In genomic region chr6:81534934-81535465, GRCh38 we compare ENCODE assay signal across 21 cellular contexts.
A peak's percentile ranks its signal among the peaks of the same experiment; 100 is the strongest.
DNase-seq lines count a peak whose midpoint lies in the region; ATAC-seq, FAIRE-seq and TF ChIP-seq lines count a peak whose summit lies in the region.
"Had no signal": no experiment of that assay in that cellular context is flagged by ENCODE, and none has a peak within 500 bp of the region (broad histone marks: within the 10 kb centered on the region; RNA-seq: fewer than 3 reads in every experiment).

No MANE protein-coding gene starts in this region.

- FAIRE-seq in kidney (lab: Jason Lieb, UNC), result no peak
- FAIRE-seq: GM12892, GM19239, H54, HTR-8/SVneo had no signal

- no peaks in the 10 kb centered on the region for H3K4me1 ChIP-seq in GM23338 (ENCODE audit: insufficient read depth)
- no peaks in the 10 kb centered on the region for H3K4me1 ChIP-seq in hepatocyte (ENCODE audit: insufficient read depth)
- H3K4me1 ChIP-seq in CD8-positive, alpha-beta memory T cell (ENCODE audit: insufficient read depth, low read length), result no peaks in the 10 kb centered on the region
- H3K4me1 ChIP-seq in kidney (ENCODE audit: control insufficient read depth in 1 of 2, insufficient read depth in 1 of 2, low read depth in 1 of 2, low read length in 2 of 2), result no peaks in the 10 kb centered on the region

- H3K9ac ChIP-seq in kidney (ENCODE audit: low read length in 2 of 2), result no peak overlapping the region

- H3F3A ChIP-seq in GM23338 (replicated peaks; ENCODE audit: low read depth), result no peaks in the 10 kb centered on the region

- 75% methylated on average over 2 of the region's 2 CpGs for WGBS in hepatocyte (ENCODE audit: low lambda C conversion rate, missing lambda C conversion rate)

- H3K4me2 ChIP-seq in GM23338 (no peak overlapping the region), hepatocyte (no peak overlapping the region)

- H3K27ac ChIP-seq in GM23338 (ENCODE audit: low read depth) (no peak overlapping the region), hepatocyte (peak overlapping the region; percentile 34), kidney (ENCODE audit: low read depth in 2 of 2, low read length in 2 of 2) (no peak overlapping the region)
- H3K27ac ChIP-seq in CD8-positive, alpha-beta memory T cell (ENCODE audit: low read depth, low read length), result no peak overlapping the region

- H3K9me3 ChIP-seq in hepatocyte (ENCODE audit: low read depth) (no peaks in the 10 kb centered on the region), kidney (ENCODE audit: control insufficient read depth in 1 of 2, low read length in 2 of 2) (no peaks in the 10 kb centered on the region)
- no peaks in the 10 kb centered on the region for H3K9me3 ChIP-seq in CD8-positive, alpha-beta memory T cell (ENCODE audit: low read length)
- H3K9me3 ChIP-seq: BE2C had no signal

- DNase-seq in GM23338 (ENCODE audit: low spot score) (no peak), NCI-H82 (lab: John Stamatoyannopoulos, UW) (peak; percentile 54), hepatocyte (ENCODE audit: low spot score) (no peak), medulla oblongata (ENCODE audit: extremely low spot score) (no peak), kidney (no peak)
- DNase-seq in CD8-positive, alpha-beta memory T cell, result no peak
- DNase-seq: BE2C, DMS 273 treated with DMSO at 0.1 percent for 48 hours, DMS79 treated with DMSO at 0.1 percent for 48 hours, KG1, NCI-H1105 treated with DMSO at 0.1 percent for 48 hours, NCI-H2029 treated with DMSO at 0.1 percent for 48 hours, NCI-H226, NCI-H510A treated with DMSO at 0.1 percent for 48 hours, T-helper 9 cell had no signal

- CTCF ChIA-PET in CD8-positive, alpha-beta memory T cell (lab: Charles Lee), result no interaction called here

- ATAC-seq in GM23338, result no peak
- ATAC-seq in GM21360 (IDR thresholded peaks at IDR 0.05; ENCODE audit: unreplicated experiment), result no peak
- ATAC-seq: Right ventricle myocardium inferior had no signal

- POLR2A ChIA-PET in CD8-positive, alpha-beta memory T cell (lab: Charles Lee), result no interaction called here

- H3K79me2 ChIP-seq in GM23338 (replicated peaks; ENCODE audit: insufficient read depth), result no peaks in the 10 kb centered on the region
- H3K79me2 ChIP-seq in hepatocyte, result no peaks in the 10 kb centered on the region

- peaks cover under 1% of the 10 kb centered on the region for H3K27me3 Mint-ChIP-seq in GM23338 (ENCODE audit: insufficient read depth, low read depth, poor library complexity)
- no peaks in the 10 kb centered on the region for H3K27me3 Mint-ChIP-seq in CD8-positive, alpha-beta memory T cell

- H3K36me3 ChIP-seq in GM23338 (ENCODE audit: insufficient read depth), result no peaks in the 10 kb centered on the region
- no peaks in the 10 kb centered on the region for H3K36me3 ChIP-seq in hepatocyte (replicated peaks; ENCODE audit: insufficient read depth, low read depth)
- H3K36me3 ChIP-seq in CD8-positive, alpha-beta memory T cell (ENCODE audit: insufficient read depth, low read length), result no peaks in the 10 kb centered on the region
- no peaks in the 10 kb centered on the region for H3K36me3 ChIP-seq in kidney (ENCODE audit: control insufficient read depth in 1 of 2, insufficient read depth in 2 of 2, low read length in 2 of 2)
- H3K36me3 ChIP-seq: BE2C had no signal

- no peak overlapping the region for H3K4me3 ChIP-seq in GM23338
- no peak overlapping the region for H3K4me3 ChIP-seq in hepatocyte
- H3K4me3 ChIP-seq in CD8-positive, alpha-beta memory T cell (ENCODE audit: low read length), result no peak overlapping the region
- H3K4me3 ChIP-seq in kidney (ENCODE audit: low read length in 2 of 2), result no peak overlapping the region

- TF ChIP-seq CTCF in GM23338 (conservative IDR thresholded peaks at IDR 0.05; ENCODE audit: low read depth in 2 of 2), result no peak
- no peak for TF ChIP-seq CTCF in hepatocyte (IDR thresholded peaks at IDR 0.05; ENCODE audit: poor library complexity)
- TF ChIP-seq CTCF in kidney (IDR thresholded peaks at IDR 0.05; ENCODE audit: borderline replicate concordance, extremely low read depth, insufficient read depth), result no peak

- 0 out of 2 replicates have a peak overlapping the region, but pooled peaks have one; percentile 5 for H2AFZ ChIP-seq in GM23338
- H2AFZ ChIP-seq in hepatocyte, result no peak overlapping the region

- H3K4me1 Mint-ChIP-seq in GM23338, result no peaks in the 10 kb centered on the region
- H3K4me1 Mint-ChIP-seq in CD8-positive, alpha-beta memory T cell, result no peaks in the 10 kb centered on the region

- no peak overlapping the region for H3K27ac Mint-ChIP-seq in GM23338
- no peak overlapping the region for H3K27ac Mint-ChIP-seq in CD8-positive, alpha-beta memory T cell

- H3K9me2 ChIP-seq in GM23338 (ENCODE audit: insufficient read depth), result no peaks in the 10 kb centered on the region
- no peaks in the 10 kb centered on the region for H3K9me2 ChIP-seq in hepatocyte (replicated peaks; ENCODE audit: insufficient read depth)

- H3K4me3 Mint-ChIP-seq in GM23338, result no peak overlapping the region
- no peak overlapping the region for H3K4me3 Mint-ChIP-seq in CD8-positive, alpha-beta memory T cell

- no peaks in the 10 kb centered on the region for H3K9me3 Mint-ChIP-seq in GM23338
- peaks cover 0 to 12% (median 7%) of the 10 kb centered on the region in 5 donors for H3K9me3 Mint-ChIP-seq in CD8-positive, alpha-beta memory T cell

- H3K27me3 ChIP-seq in GM23338 (ENCODE audit: insufficient read depth) (no peaks in the 10 kb centered on the region), hepatocyte (no peaks in the 10 kb centered on the region)
- H3K27me3 ChIP-seq in CD8-positive, alpha-beta memory T cell (ENCODE audit: insufficient read depth, low read length, poor library complexity, severe bottlenecking), result no peaks in the 10 kb centered on the region
- H3K27me3 ChIP-seq: BE2C had no signal

- no peaks in the 10 kb centered on the region for H3K36me3 Mint-ChIP-seq in GM23338 (ENCODE audit: low read depth)
- no peaks in the 10 kb centered on the region for H3K36me3 Mint-ChIP-seq in CD8-positive, alpha-beta memory T cell

- H4K20me1 ChIP-seq in GM23338 (replicated peaks; ENCODE audit: insufficient read depth) (no peaks in the 10 kb centered on the region), hepatocyte (ENCODE audit: insufficient read depth, poor library complexity, severe bottlenecking) (no peaks in the 10 kb centered on the region)

- intact Hi-C loops in kidney (cut with DNase I), result no loop called here

TF ChIP-seq in GM23338, 12 proteins besides CTCF, POLR2A, EP300 and RAD21:
- no peak for TF ChIP-seq ZNF331 (CRISPR knock-in tag; IDR thresholded peaks at IDR 0.05; ENCODE audit: low read depth)
- no peak for TF ChIP-seq JUNB (IDR thresholded peaks at IDR 0.05; ENCODE audit: unreplicated experiment)
- TF ChIP-seq NANOG (IDR thresholded peaks at IDR 0.05; ENCODE audit: borderline replicate concordance), result no peak
